Comparison of ENCODE assay signal across 1 cellular context in the genomic region with DNA sequence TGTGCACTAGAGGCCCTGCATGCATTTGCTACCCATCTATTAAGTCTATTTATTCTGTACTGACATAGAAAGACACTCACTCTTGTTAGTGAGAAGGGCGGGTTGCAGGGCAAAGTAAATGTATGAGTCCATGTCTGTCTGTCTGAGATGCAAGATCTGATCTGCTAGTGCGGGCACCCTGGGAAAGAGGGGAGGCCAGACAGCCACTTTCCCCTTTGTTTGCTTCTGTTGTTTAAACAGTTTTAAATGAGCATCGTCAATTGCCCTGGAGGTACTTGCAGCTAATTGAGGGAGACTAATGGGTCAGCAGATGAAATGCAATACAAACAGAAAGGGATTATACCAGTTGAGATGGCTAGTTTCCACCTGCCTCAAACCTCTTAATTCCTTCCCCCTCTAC.
TF ChIP-seq lines count a peak whose summit lies in the region.

No MANE protein-coding gene starts in this region.

TF ChIP-seq in SK-N-SH, 30 proteins besides CTCF, POLR2A, EP300 and RAD21 (continued from another document):
- TF ChIP-seq, protein P1, sequence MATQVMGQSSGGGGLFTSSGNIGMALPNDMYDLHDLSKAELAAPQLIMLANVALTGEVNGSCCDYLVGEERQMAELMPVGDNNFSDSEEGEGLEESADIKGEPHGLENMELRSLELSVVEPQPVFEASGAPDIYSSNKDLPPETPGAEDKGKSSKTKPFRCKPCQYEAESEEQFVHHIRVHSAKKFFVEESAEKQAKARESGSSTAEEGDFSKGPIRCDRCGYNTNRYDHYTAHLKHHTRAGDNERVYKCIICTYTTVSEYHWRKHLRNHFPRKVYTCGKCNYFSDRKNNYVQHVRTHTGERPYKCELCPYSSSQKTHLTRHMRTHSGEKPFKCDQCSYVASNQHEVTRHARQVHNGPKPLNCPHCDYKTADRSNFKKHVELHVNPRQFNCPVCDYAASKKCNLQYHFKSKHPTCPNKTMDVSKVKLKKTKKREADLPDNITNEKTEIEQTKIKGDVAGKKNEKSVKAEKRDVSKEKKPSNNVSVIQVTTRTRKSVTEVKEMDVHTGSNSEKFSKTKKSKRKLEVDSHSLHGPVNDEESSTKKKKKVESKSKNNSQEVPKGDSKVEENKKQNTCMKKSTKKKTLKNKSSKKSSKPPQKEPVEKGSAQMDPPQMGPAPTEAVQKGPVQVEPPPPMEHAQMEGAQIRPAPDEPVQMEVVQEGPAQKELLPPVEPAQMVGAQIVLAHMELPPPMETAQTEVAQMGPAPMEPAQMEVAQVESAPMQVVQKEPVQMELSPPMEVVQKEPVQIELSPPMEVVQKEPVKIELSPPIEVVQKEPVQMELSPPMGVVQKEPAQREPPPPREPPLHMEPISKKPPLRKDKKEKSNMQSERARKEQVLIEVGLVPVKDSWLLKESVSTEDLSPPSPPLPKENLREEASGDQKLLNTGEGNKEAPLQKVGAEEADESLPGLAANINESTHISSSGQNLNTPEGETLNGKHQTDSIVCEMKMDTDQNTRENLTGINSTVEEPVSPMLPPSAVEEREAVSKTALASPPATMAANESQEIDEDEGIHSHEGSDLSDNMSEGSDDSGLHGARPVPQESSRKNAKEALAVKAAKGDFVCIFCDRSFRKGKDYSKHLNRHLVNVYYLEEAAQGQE (IDR thresholded peaks at IDR 0.05; ENCODE audit: low read depth, low read length), result no peak
- TF ChIP-seq RFX5 (IDR thresholded peaks at IDR 0.05; ENCODE audit: low read length), result no peak
TF ChIP-seq in SK-N-SH: peak in this region for 0.
